In the genomic region with DNA sequence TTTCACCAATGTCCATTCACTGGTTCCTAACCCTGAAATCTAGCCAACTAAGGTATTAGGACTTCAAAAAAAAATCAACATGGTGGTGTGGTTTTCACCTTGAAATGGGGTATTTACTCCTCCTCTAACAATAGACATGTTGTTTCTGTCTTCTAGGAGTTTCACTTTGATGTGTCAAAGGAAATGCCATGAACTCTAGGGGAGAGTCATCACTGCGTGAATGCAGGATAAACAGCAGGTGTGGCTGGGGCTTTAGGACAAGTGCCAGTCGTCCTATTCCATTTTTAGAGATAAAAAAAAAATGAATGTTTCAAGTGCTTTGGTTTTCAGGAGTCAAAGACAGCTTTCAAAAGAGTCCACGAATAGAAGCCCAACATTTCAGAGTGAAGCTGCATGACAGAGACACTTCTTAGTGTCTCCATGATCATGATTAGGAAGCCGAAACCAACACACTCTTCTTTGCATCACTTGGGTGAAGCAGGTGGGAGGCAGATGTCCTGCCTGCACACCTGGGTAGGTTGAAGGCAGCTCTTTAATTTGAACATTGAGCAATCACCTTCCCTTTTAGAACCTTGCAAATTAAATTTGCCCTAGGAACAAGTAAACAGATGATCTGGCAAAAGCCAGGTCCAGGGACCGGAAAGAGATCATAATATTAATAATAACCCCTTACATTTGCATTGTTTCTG, we compare ENCODE assay signal across 10 cellular contexts.
DNase-seq lines count a peak whose midpoint lies in the region; ATAC-seq and TF ChIP-seq lines count a peak whose summit lies in the region.
"Had no signal": no experiment of that assay in that cellular context is flagged by ENCODE, and none has a peak within 500 bp of the region (broad histone marks: within the 10 kb centered on the region; RNA-seq: fewer than 3 reads in every experiment).

No MANE protein-coding gene starts in this region.

- no peaks in the 10 kb centered on the region for H3F3A ChIP-seq in PC-3 (ENCODE audit: low read length, unreplicated experiment)

- H2AFZ ChIP-seq in PC-3 (ENCODE audit: low read length) = no peak overlapping the region

- no peak overlapping the region for H3K4me3 ChIP-seq in PC-3 (ENCODE audit: low read length)
- H3K4me3 ChIP-seq in CD8-positive, alpha-beta memory T cell (ENCODE audit: low read length) = no peak overlapping the region
- H3K4me3 ChIP-seq: cardiac muscle cell had no signal

- H3K27ac Mint-ChIP-seq in Calu3 (ENCODE audit: unreplicated experiment) = peak overlapping the region; percentile 86
- H3K27ac Mint-ChIP-seq in CD8-positive, alpha-beta memory T cell = no peak overlapping the region

- H3K4me1 Mint-ChIP-seq in Calu3 (ENCODE audit: low read depth, unreplicated experiment) = peaks cover 63% of the 10 kb centered on the region
- H3K4me1 Mint-ChIP-seq in CD8-positive, alpha-beta memory T cell = peaks cover 0 to 16% (median 0%) of the 10 kb centered on the region in 3 donors

- H3K27me3 ChIP-seq in PC-3 (ENCODE audit: low read length) = no peaks in the 10 kb centered on the region
- H3K27me3 ChIP-seq in CD8-positive, alpha-beta memory T cell (ENCODE audit: insufficient read depth, low read length, poor library complexity, severe bottlenecking) = no peaks in the 10 kb centered on the region
- H3K27me3 ChIP-seq: cardiac muscle cell had no signal

- intact Hi-C loops in Calu3 (cut with micrococcal nuclease; ENCODE audit: unreplicated experiment) = loop anchor here (5.0 kb wide), 2 partner anchors 35 to 125 kb away; no protein-coding TSS in a partner anchor
- intact Hi-C loops in PC-3 (cut with micrococcal nuclease) = no loop called here

- H3K9ac ChIP-seq in PC-3 (ENCODE audit: low read length) = peak overlapping the region; percentile 36; the same call in 1 of the 2 replicates

- no peak for DNase-seq in Calu3
- DNase-seq in PC-3 = peak; percentile 70
- no peak for DNase-seq in CD8-positive, alpha-beta memory T cell
- no peak for DNase-seq in SW 1271 (lab: John Stamatoyannopoulos, UW)
- no peak for DNase-seq in OCI-M2 (lab: John Stamatoyannopoulos, UW; ENCODE audit: unreplicated experiment)
- DNase-seq in EL = no peak
- DNase-seq: naive thymus-derived CD4-positive, alpha-beta T cell had no signal

- H4K20me1 ChIP-seq in PC-3 (ENCODE audit: low read length) = no peaks in the 10 kb centered on the region

- peaks cover 45% of the 10 kb centered on the region for H3K4me1 ChIP-seq in PC-3 (ENCODE audit: insufficient read depth, low read length)
- no peaks in the 10 kb centered on the region for H3K4me1 ChIP-seq in CD8-positive, alpha-beta memory T cell (ENCODE audit: insufficient read depth, low read length)

- no peaks in the 10 kb centered on the region for H3K36me3 ChIP-seq in PC-3 (ENCODE audit: low read depth, low read length)
- no peaks in the 10 kb centered on the region for H3K36me3 ChIP-seq in CD8-positive, alpha-beta memory T cell (ENCODE audit: insufficient read depth, low read length)
- H3K36me3 ChIP-seq: cardiac muscle cell had no signal

- CTCF ChIA-PET in Calu3 (lab: Charles Lee) (no interaction called here), PC-3 (lab: Charles Lee) (no interaction called here)
- CTCF ChIA-PET in CD8-positive, alpha-beta memory T cell (lab: Charles Lee) = no interaction called here

- TF ChIP-seq CTCF in Calu3 (IDR thresholded peaks at IDR 0.05; ENCODE audit: unreplicated experiment) (no peak), PC-3 (conservative IDR thresholded peaks at IDR 0.05; ENCODE audit: low read depth, low read length) (no peak)

- H3K9me2 ChIP-seq in PC-3 (replicated peaks; ENCODE audit: low read length) = no peaks in the 10 kb centered on the region

- H3K9me3 Mint-ChIP-seq in Calu3 (ENCODE audit: low read depth, unreplicated experiment) = no peaks in the 10 kb centered on the region
- peaks cover 0 to 2% (median 0%) of the 10 kb centered on the region in 5 donors for H3K9me3 Mint-ChIP-seq in CD8-positive, alpha-beta memory T cell

- H3K79me2 ChIP-seq in PC-3 (ENCODE audit: low read length) = no peaks in the 10 kb centered on the region

- no peaks in the 10 kb centered on the region for H3K27me3 Mint-ChIP-seq in Calu3 (ENCODE audit: unreplicated experiment)
- H3K27me3 Mint-ChIP-seq in CD8-positive, alpha-beta memory T cell = peaks cover 0 to 5% of the 10 kb centered on the region in 2 donors

- POLR2A ChIA-PET in PC-3 (lab: Charles Lee; ENCODE audit: unreplicated experiment) = interaction anchor here (0.7 kb wide), 1 partner anchor 274 kb away, joined by 7 read pairs; no protein-coding TSS in a partner anchor
- POLR2A ChIA-PET in CD8-positive, alpha-beta memory T cell (lab: Charles Lee) = no interaction called here

- H3K27ac ChIP-seq in PC-3 (ENCODE audit: low read length) = peak overlapping the region; percentile 74
- no peak overlapping the region for H3K27ac ChIP-seq in CD8-positive, alpha-beta memory T cell (ENCODE audit: low read depth, low read length)
- H3K27ac ChIP-seq: cardiac muscle cell had no signal

- H3K4me2 ChIP-seq in PC-3 (ENCODE audit: low read length) = peak overlapping the region; percentile 8

- H3K36me3 Mint-ChIP-seq in Calu3 (ENCODE audit: insufficient read depth, unreplicated experiment) = peaks cover 18% of the 10 kb centered on the region
- peaks cover 0 to 2% (median 0%) of the 10 kb centered on the region in 3 donors for H3K36me3 Mint-ChIP-seq in CD8-positive, alpha-beta memory T cell

- ATAC-seq in GM19328 (IDR thresholded peaks at IDR 0.05; ENCODE audit: unreplicated experiment) (peak; percentile 88), HG03095 (IDR thresholded peaks at IDR 0.05; ENCODE audit: unreplicated experiment) (peak; percentile 99), PC-3 (peak; percentile 59; the same call in 1 of the 2 replicates)
- ATAC-seq: naive thymus-derived CD4-positive, alpha-beta T cell had no signal

- no peak overlapping the region for H3K4me3 Mint-ChIP-seq in Calu3 (ENCODE audit: low read depth, unreplicated experiment)
- H3K4me3 Mint-ChIP-seq in CD8-positive, alpha-beta memory T cell = no peak overlapping the region

- BruUV-seq in Calu3 (replicated peaks; lab: Mats Ljungman, UMichigan) (no TSS peak), PC-3 (replicated peaks; lab: Mats Ljungman, UMichigan) (no TSS peak)

- no peaks in the 10 kb centered on the region for H3K9me3 ChIP-seq in PC-3 (ENCODE audit: low read length)
- no peaks in the 10 kb centered on the region for H3K9me3 ChIP-seq in CD8-positive, alpha-beta memory T cell (ENCODE audit: low read length)
